10 cellular contexts compared by ENCODE assay signal in genomic region chr4:17468638-17469221, GRCh38. TPM values are rescaled to one million over a fixed set of nuclear protein-coding genes. Genes with fewer than 3 reads are reported as not detected.
DNase-seq lines count a peak whose midpoint lies in the region; ATAC-seq and TF ChIP-seq lines count a peak whose summit lies in the region.
"Had no signal": no experiment of that assay in that cellular context is flagged by ENCODE, and none has a peak within 500 bp of the region (broad histone marks: within the 10 kb centered on the region; RNA-seq: fewer than 3 reads in every experiment).

No MANE protein-coding gene starts in this region.

- no peak overlapping the region for H3K4me3 Mint-ChIP-seq in activated CD4-positive, alpha-beta T cell treated with anti-CD3 and anti-CD28 coated beads for 36 hours

- CTCF ChIA-PET in activated CD4-positive, alpha-beta T cell treated with anti-CD3 and anti-CD28 coated beads for 36 hours (lab: Charles Lee), result interaction anchor here (0.6 to 1.6 kb wide), 4 partner anchors 45 to 510 kb away, joined by 3 to 8 read pairs (median 3); no protein-coding TSS in a partner anchor

- no peaks in the 10 kb centered on the region for H3K9me3 ChIP-seq in thyroid gland

- no peak overlapping the region for H3K27ac Mint-ChIP-seq in activated CD4-positive, alpha-beta T cell treated with anti-CD3 and anti-CD28 coated beads for 36 hours

- no peak for ATAC-seq in activated CD4-positive, alpha-beta T cell treated with anti-CD3 and anti-CD28 coated beads for 36 hours
- ATAC-seq in HG02798 (IDR thresholded peaks at IDR 0.05; ENCODE audit: poor library complexity, unreplicated experiment), result no peak
- ATAC-seq in GM18520 (IDR thresholded peaks at IDR 0.05; ENCODE audit: unreplicated experiment), result no peak

- POLR2A ChIA-PET in activated CD4-positive, alpha-beta T cell treated with anti-CD3 and anti-CD28 coated beads for 36 hours (lab: Charles Lee), result no interaction called here

- no peaks in the 10 kb centered on the region for H3K27me3 Mint-ChIP-seq in activated CD4-positive, alpha-beta T cell treated with anti-CD3 and anti-CD28 coated beads for 36 hours

- TF ChIP-seq POLR2A in thyroid gland (IDR thresholded peaks at IDR 0.05), result no peak

- intact Hi-C loops in activated CD4-positive, alpha-beta T cell treated with anti-CD3 and anti-CD28 coated beads for 36 hours (cut with DNase I, micrococcal nuclease), result loop anchor here (1.0 to 5.0 kb wide), 2 partner anchors 131 to 1178 kb away; no protein-coding TSS in a partner anchor
- intact Hi-C loops in thyroid gland (cut with DNase I), result no loop called here

- peaks cover 2% of the 10 kb centered on the region for H3K4me1 Mint-ChIP-seq in activated CD4-positive, alpha-beta T cell treated with anti-CD3 and anti-CD28 coated beads for 36 hours

- peaks cover 0 to 6% of the 10 kb centered on the region in 2 donors for H3K4me1 ChIP-seq in thyroid gland

- DNase-seq in activated CD4-positive, alpha-beta T cell treated with anti-CD3 and anti-CD28 coated beads for 36 hours, result peak; percentile 23
- DNase-seq in activated CD4-positive, alpha-beta T cell treated with anti-CD3 and anti-CD28 coated beads, Interleukin-2, amount 50 U/mL, for 1 hour, result no peak
- DNase-seq in SK-N-DZ (ENCODE audit: low spot score) (peak; percentile 30), globus pallidus (ENCODE audit: low spot score) (peak; percentile 46), thyroid gland (peak; percentile 24 to 61), OCI-M2 (lab: John Stamatoyannopoulos, UW; ENCODE audit: unreplicated experiment) (no peak)
- DNase-seq: NCI-H2107; stimulated activated CD4-positive, alpha-beta T cell treated with anti-CD3 and anti-CD28 coated beads, Interleukin-2, amount 100 ng/mL, for 48 hours had no signal

- no peak overlapping the region for H3K27ac ChIP-seq in thyroid gland

- no peaks in the 10 kb centered on the region for H3K36me3 ChIP-seq in thyroid gland

- no peak overlapping the region for H3K4me3 ChIP-seq in thyroid gland (replicated peaks in 1 of 3)

- H3K36me3 Mint-ChIP-seq in activated CD4-positive, alpha-beta T cell treated with anti-CD3 and anti-CD28 coated beads for 36 hours (ENCODE audit: low read depth), result no peaks in the 10 kb centered on the region

- H3K27me3 ChIP-seq in thyroid gland, result no peaks in the 10 kb centered on the region

- H3K9me3 Mint-ChIP-seq in activated CD4-positive, alpha-beta T cell treated with anti-CD3 and anti-CD28 coated beads for 36 hours (ENCODE audit: low read depth), result no peaks in the 10 kb centered on the region

- TF ChIP-seq CTCF in thyroid gland (IDR thresholded peaks at IDR 0.05), result peak in 5 of 6 experiments; percentile 20 to 75 (median 51)

- WGBS in thyroid gland, 2 donors, result 36 to 37% methylated on average over 9 of the region's 9 CpGs

RNA-seq across cellular contexts. Expression of gene QDPR, which starts 43.2 kb away (rescaled TPM):
- 10 to 100 TPM; 34.5 to 34.6 TPM for total RNA-seq in activated CD4-positive, alpha-beta T cell treated with anti-CD3 and anti-CD28 coated beads for 36 hours
- polyA plus RNA-seq in SK-N-DZ (2014; cell fraction: cytosol; rRNA removed), result 22.9 and 27.3 TPM in 2 replicates
- 14.6 and 22.2 TPM in 2 replicates for polyA plus RNA-seq in SK-N-DZ (2014; cell fraction: nucleus; rRNA removed)
- 10 to 100 TPM in 2 of 4 donors, 1 to 10 TPM in 2; 4.0 to 14.7 (median 9.6) TPM for total RNA-seq in thyroid gland

RNA-seq across cellular contexts. Expression of gene CLRN2, which starts 46.2 kb away (rescaled TPM):
- total RNA-seq in activated CD4-positive, alpha-beta T cell treated with anti-CD3 and anti-CD28 coated beads for 36 hours, result not detected
- not detected in 2 replicates for polyA plus RNA-seq in SK-N-DZ (2014; cell fraction: cytosol; rRNA removed)
- polyA plus RNA-seq in SK-N-DZ (2014; cell fraction: nucleus; rRNA removed), result not detected in 2 replicates
- not detected for total RNA-seq in thyroid gland

Comparison
In these comparisons a context has a peak if more than half of its experiments do, and no peak if none do; other contexts are left out.
1. DNase-seq: peak in activated CD4-positive, alpha-beta T cell treated with anti-CD3 and anti-CD28 coated beads for 36 hours (single experiment), SK-N-DZ (single experiment), globus pallidus (single experiment) and thyroid gland (2 of 2); none in activated CD4-positive, alpha-beta T cell treated with anti-CD3 and anti-CD28 coated beads, Interleukin-2, amount 50 U/mL, for 1 hour (single experiment) and OCI-M2 (single experiment).